Comparison of ENCODE assay signal across 23 cellular contexts in the genomic region with DNA sequence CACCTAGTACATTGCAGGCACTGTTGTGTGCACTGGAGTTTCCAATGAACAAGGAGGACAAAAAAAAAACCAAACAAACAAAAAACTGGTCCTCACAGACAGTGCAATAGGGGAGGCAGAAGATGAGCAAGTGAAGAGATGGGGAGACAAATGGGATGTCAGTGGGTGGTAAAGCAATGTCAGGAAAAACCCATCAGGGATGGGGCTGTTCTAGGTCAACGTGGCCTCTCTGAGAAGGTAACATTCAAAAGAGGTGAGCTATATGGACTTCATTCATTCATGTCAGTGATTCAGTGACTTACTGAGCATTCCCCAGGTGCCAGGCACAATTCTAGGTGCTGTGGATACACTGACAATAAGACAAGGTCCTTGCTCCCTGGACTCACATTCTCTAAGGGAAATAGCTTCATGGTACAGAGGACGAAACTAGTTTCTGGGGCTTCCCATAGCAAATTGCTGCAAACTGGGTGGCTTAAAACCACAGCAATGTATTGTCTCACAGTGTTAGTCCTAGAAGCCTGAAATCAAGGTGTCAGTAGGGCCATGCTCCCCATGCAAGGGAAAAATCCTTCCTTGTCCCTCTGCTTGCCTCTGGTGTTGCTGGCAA.
"Had no signal": no experiment of that assay in that cellular context is flagged by ENCODE, and none has a peak within 500 bp of the region (broad histone marks: within the 10 kb centered on the region; RNA-seq: fewer than 3 reads in every experiment).

No MANE protein-coding gene starts in this region.

- DNase-seq: islet precursor cell; left colon; left lung; lower lobe of right lung; mammary epithelial cell; mesenchymal stem cell; naive thymus-derived CD8-positive, alpha-beta T cell; nucleus accumbens; pancreas; psoas muscle; right lobe of liver; stimulated activated CD4-positive, alpha-beta T cell treated with anti-CD3 and anti-CD28 coated beads, Interleukin-1b, Interleukin-23, amount 100 ng/mL, for 48 hours; stimulated activated CD4-positive, alpha-beta T cell treated with anti-CD3 and anti-CD28 coated beads, Interleukin-2, amount 100 ng/mL, for 48 hours; stimulated activated CD4-positive, alpha-beta T cell treated with anti-CD3 and anti-CD28 coated beads, Interleukin-4, amount 100 ng/mL, for 4 hours; stimulated activated CD8-positive, alpha-beta memory T cell treated with anti-CD3 and anti-CD28 coated beads, Interleukin-4, amount 100 ng/mL, for 48 hours; stimulated activated naive CD4-positive, alpha-beta T cell treated with Interleukin-2 at 50 U/mL for 16 hours; stimulated activated naive CD8-positive, alpha-beta T cell treated with anti-CD3 and anti-CD28 coated beads, Interleukin-15, amount 100 ng/mL, for 72 hours; substantia nigra; uterus had no signal

- H3K27ac ChIP-seq: left lung, lower lobe of right lung, pancreas, psoas muscle, right atrium auricular region, right lobe of liver, tibial nerve, uterus had no signal

- H3K4me3 ChIP-seq: left lung, lower lobe of right lung, pancreas, psoas muscle, right atrium auricular region, right lobe of liver, smooth muscle cell, tibial nerve, uterus had no signal

- ATAC-seq: left colon; left lung; lower lobe of right lung; naive thymus-derived CD8-positive, alpha-beta T cell; pancreas; psoas muscle; right lobe of liver; stimulated activated memory B cell treated with anti-CD40 and anti-IgM and Interleukin-4, amounts not matched to agents 10 μg/mL and 1 μg/mL and 100 μg/mL, for 72 hours; stimulated activated naive CD8-positive, alpha-beta T cell treated with anti-CD3 and anti-CD28 coated beads, Interleukin-15, amount 100 ng/mL, for 72 hours had no signal

- FAIRE-seq: pancreas had no signal
